In genomic region chr18:35641467-35641866, GRCh38 we compare ENCODE assay signal across 39 cellular contexts.
"Had no signal": no experiment of that assay in that cellular context is flagged by ENCODE, and none has a peak within 500 bp of the region (broad histone marks: within the 10 kb centered on the region; RNA-seq: fewer than 3 reads in every experiment).

No MANE protein-coding gene starts in this region.

- H3K9ac ChIP-seq: KMS-11 had no signal

- DNase-seq: activated B cell treated with CpG ODN at 0.5 μM for 24 hours; activated CD4-positive, alpha-beta memory T cell treated with anti-CD3 and anti-CD28 coated beads, Interleukin-2, amount 10 ng/mL, durations not matched to agents 7 days and 5 days; activated CD4-positive, alpha-beta T cell treated with anti-CD3 and anti-CD28 coated beads for 4 hours; activated CD4-positive, alpha-beta T cell treated with anti-CD3 and anti-CD28 coated beads, Interleukin-2, amount 50 U/mL, for 1 hour; activated CD4-positive, CD25-positive, alpha-beta regulatory T cell treated with anti-CD3 and anti-CD28 coated beads, Interleukin-2, amount 50 U/mL, for 72 hours; activated CD8-positive, alpha-beta memory T cell treated with anti-CD3 and anti-CD28 coated beads for 24 hours; activated CD8-positive, alpha-beta memory T cell treated with anti-CD3 and anti-CD28 coated beads, Interleukin-2, amount 10 ng/mL, durations not matched to agents 7 days and 5 days; activated CD8-positive, alpha-beta memory T cell treated with anti-CD3 and anti-CD28 coated beads, Interleukin-2, amount 50 U/mL, for 48 hours; activated effector memory CD4-positive, alpha-beta T cell treated with Interleukin-2 at 50 U/mL for 16 hours; activated naive CD4-positive, alpha-beta T cell treated with anti-CD3 and anti-CD28 coated beads, Interleukin-2, amount 10 ng/mL, durations not matched to agents 7 days and 5 days; activated naive CD8-positive, alpha-beta T cell treated with anti-CD3 and anti-CD28 coated beads, Interleukin-2, amount 50 U/mL, for 24 hours; activated T-cell treated with anti-CD3 and anti-CD28 coated beads, Interleukin-2, amount 50 U/mL, for 48 hours; anterior cingulate cortex; caudate nucleus; cerebellar nuclear complex; NCI-H1048; NCI-H1105 treated with DMSO at 0.1 percent for 48 hours; NCI-H1436; NCI-H1694; NCI-H1930; NCI-H2081 treated with DMSO at 0.1 percent for 48 hours; NCI-H226; NCI-H446 treated with DMSO at 0.1 percent for 48 hours; NCI-H524 treated with DMSO at 0.1 percent for 48 hours; NCI-H748 treated with DMSO at 0.1 percent for 48 hours; NK-92 treated with Interleukin-12 subunit alpha and Interleukin-12 subunit beta, amount 100 ng/mL, for 24 hours; PC-9; SIG-M5; SW 1271; T-helper 1 cell; T-helper 2 cell; T-helper 9 cell had no signal

- H3K27me3 Mint-ChIP-seq: activated B cell treated with CpG ODN at 0.5 μM for 24 hours; activated CD4-positive, alpha-beta memory T cell treated with anti-CD3 and anti-CD28 coated beads, Interleukin-2, amount 10 ng/mL, durations not matched to agents 7 days and 5 days; activated CD8-positive, alpha-beta memory T cell treated with anti-CD3 and anti-CD28 coated beads, Interleukin-2, amount 10 ng/mL, durations not matched to agents 7 days and 5 days; activated naive CD4-positive, alpha-beta T cell treated with anti-CD3 and anti-CD28 coated beads, Interleukin-2, amount 10 ng/mL, durations not matched to agents 7 days and 5 days; activated naive CD8-positive, alpha-beta T cell; activated naive CD8-positive, alpha-beta T cell treated with anti-CD3 and anti-CD28 coated beads, Interleukin-2, amount 50 U/mL, for 24 hours; brain had no signal

- H3K27ac Mint-ChIP-seq: activated B cell treated with CpG ODN at 0.5 μM for 24 hours; activated CD4-positive, alpha-beta memory T cell treated with anti-CD3 and anti-CD28 coated beads, Interleukin-2, amount 10 ng/mL, durations not matched to agents 7 days and 5 days; activated CD8-positive, alpha-beta memory T cell treated with anti-CD3 and anti-CD28 coated beads, Interleukin-2, amount 10 ng/mL, durations not matched to agents 7 days and 5 days; activated naive CD4-positive, alpha-beta T cell treated with anti-CD3 and anti-CD28 coated beads, Interleukin-2, amount 10 ng/mL, durations not matched to agents 7 days and 5 days; activated naive CD8-positive, alpha-beta T cell; activated naive CD8-positive, alpha-beta T cell treated with anti-CD3 and anti-CD28 coated beads, Interleukin-2, amount 50 U/mL, for 24 hours; brain had no signal

- H3K4me3 Mint-ChIP-seq: activated B cell treated with CpG ODN at 0.5 μM for 24 hours; activated CD4-positive, alpha-beta memory T cell treated with anti-CD3 and anti-CD28 coated beads, Interleukin-2, amount 10 ng/mL, durations not matched to agents 7 days and 5 days; activated CD8-positive, alpha-beta memory T cell treated with anti-CD3 and anti-CD28 coated beads, Interleukin-2, amount 10 ng/mL, durations not matched to agents 7 days and 5 days; activated naive CD4-positive, alpha-beta T cell treated with anti-CD3 and anti-CD28 coated beads, Interleukin-2, amount 10 ng/mL, durations not matched to agents 7 days and 5 days; activated naive CD8-positive, alpha-beta T cell; activated naive CD8-positive, alpha-beta T cell treated with anti-CD3 and anti-CD28 coated beads, Interleukin-2, amount 50 U/mL, for 24 hours; brain had no signal

- H2AFZ ChIP-seq: PC-9 had no signal

- H3K4me2 ChIP-seq: KMS-11, PC-9 had no signal

- H3K27ac ChIP-seq: KMS-11, PC-9, RWPE1, VCaP had no signal

- ATAC-seq: activated CD8-positive, alpha-beta memory T cell treated with anti-CD3 and anti-CD28 coated beads, Interleukin-2, amount 10 ng/mL, durations not matched to agents 7 days and 5 days; activated naive CD8-positive, alpha-beta T cell treated with anti-CD3 and anti-CD28 coated beads, Interleukin-2, amount 50 U/mL, for 24 hours; Right ventricle myocardium inferior; SK-N-SH treated with all-trans-retinoic acid at 6 μM for 48 hours had no signal

- H3K4me3 ChIP-seq: PC-9 had no signal

- H3K4me1 Mint-ChIP-seq: activated CD4-positive, alpha-beta memory T cell treated with anti-CD3 and anti-CD28 coated beads, Interleukin-2, amount 10 ng/mL, durations not matched to agents 7 days and 5 days; activated CD8-positive, alpha-beta memory T cell treated with anti-CD3 and anti-CD28 coated beads, Interleukin-2, amount 10 ng/mL, durations not matched to agents 7 days and 5 days; activated naive CD4-positive, alpha-beta T cell treated with anti-CD3 and anti-CD28 coated beads, Interleukin-2, amount 10 ng/mL, durations not matched to agents 7 days and 5 days; brain had no signal
